Comparison of ENCODE assay signal across 27 cellular contexts in the genomic region with DNA sequence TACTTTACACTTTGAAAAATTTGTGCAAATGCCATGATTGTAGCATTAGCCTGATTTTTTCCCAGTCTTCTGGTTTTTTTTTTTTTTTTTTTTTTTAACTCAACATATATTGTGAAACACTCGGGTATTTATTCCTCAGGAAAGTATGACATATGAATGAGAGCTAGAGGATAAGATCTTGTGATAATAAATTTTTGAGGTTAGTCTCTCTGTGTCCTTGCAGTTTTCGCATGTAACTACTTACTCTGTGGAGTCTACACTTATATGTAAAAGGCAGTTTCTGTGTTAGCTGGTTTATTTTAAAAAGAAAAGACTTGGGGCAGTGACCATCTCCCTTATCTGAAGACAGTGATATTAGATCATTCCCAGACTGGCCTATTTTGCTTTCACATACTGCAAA.
"Had no signal": no experiment of that assay in that cellular context is flagged by ENCODE, and none has a peak within 500 bp of the region (broad histone marks: within the 10 kb centered on the region; RNA-seq: fewer than 3 reads in every experiment).

No MANE protein-coding gene starts in this region.

- H3K27ac ChIP-seq: dorsolateral prefrontal cortex, epithelial cell of prostate, gastrocnemius medialis, lower lobe of right lung, neutrophil, parathyroid adenoma, right atrium auricular region, spleen, testis, tibial artery had no signal

- H3K4me3 Mint-ChIP-seq: memory B cell; mesothelial cell of epicardium; naive B cell; natural killer cell treated with Interleukin-12 subunit alpha and Interleukin-12 subunit beta and Interleukin-15 and Interleukin-18, amount 100 ng/mL, for 72 hours; neural crest cell; stimulated activated memory B cell treated with anti-CD40 and anti-IgM and Interleukin-4, amounts not matched to agents 10 μg/mL and 1 μg/mL and 100 μg/mL, for 72 hours; type B pancreatic cell had no signal

- H3K4me1 Mint-ChIP-seq: memory B cell; naive B cell; neural crest cell; stimulated activated memory B cell treated with anti-CD40 and anti-IgM and Interleukin-4, amounts not matched to agents 10 μg/mL and 1 μg/mL and 100 μg/mL, for 72 hours had no signal

- H3K4me3 ChIP-seq: dorsolateral prefrontal cortex, gastrocnemius medialis, lower lobe of right lung, mucosa of descending colon, right atrium auricular region, spleen, testis, tibial artery had no signal

- H3K4me1 ChIP-seq: gastrocnemius medialis, lower lobe of right lung, parathyroid adenoma, right atrium auricular region, spleen, testis, tibial artery had no signal

- H3K9me3 ChIP-seq: gastrocnemius medialis, lower lobe of right lung, mucosa of descending colon, neutrophil, testis, tibial artery had no signal

- H3K27me3 ChIP-seq: dorsolateral prefrontal cortex, gastrocnemius medialis, neutrophil, right atrium auricular region, spleen, testis, tibial artery had no signal

- H3K27ac Mint-ChIP-seq: memory B cell; mesothelial cell of epicardium; naive B cell; natural killer cell treated with Interleukin-12 subunit alpha and Interleukin-12 subunit beta and Interleukin-15 and Interleukin-18, amount 100 ng/mL, for 72 hours; progenitor cell of endocrine pancreas; stimulated activated memory B cell treated with anti-CD40 and anti-IgM and Interleukin-4, amounts not matched to agents 10 μg/mL and 1 μg/mL and 100 μg/mL, for 72 hours; type B pancreatic cell had no signal

- H3K36me3 Mint-ChIP-seq: memory B cell; mesothelial cell of epicardium; naive B cell; natural killer cell treated with Interleukin-12 subunit alpha and Interleukin-12 subunit beta and Interleukin-15 and Interleukin-18, amount 100 ng/mL, for 72 hours; stimulated activated memory B cell treated with anti-CD40 and anti-IgM and Interleukin-4, amounts not matched to agents 10 μg/mL and 1 μg/mL and 100 μg/mL, for 72 hours; type B pancreatic cell had no signal

- H2AFZ ChIP-seq: parathyroid adenoma had no signal

- H3K9me3 Mint-ChIP-seq: neural crest cell; stimulated activated memory B cell treated with anti-CD40 and anti-IgM and Interleukin-4, amounts not matched to agents 10 μg/mL and 1 μg/mL and 100 μg/mL, for 72 hours had no signal

- H3K9ac ChIP-seq: parathyroid adenoma had no signal

- H3K36me3 ChIP-seq: gastrocnemius medialis, lower lobe of right lung, neutrophil, right atrium auricular region, spleen, tibial artery had no signal

- DNase-seq: cerebellar nuclear complex; dorsolateral prefrontal cortex; effector CD4-positive, alpha-beta T cell; foreskin fibroblast; gastrocnemius medialis; head of caudate nucleus; left ventricle myocardium superior; lower lobe of right lung; mucosa of descending colon; naive B cell; spleen; stimulated activated CD4-positive, alpha-beta T cell treated with anti-CD3 and anti-CD28 coated beads, Interleukin-4, amount 100 ng/mL, for 4 hours; stimulated activated naive CD8-positive, alpha-beta T cell treated with anti-CD3 and anti-CD28 coated beads, Interleukin-15, Interleukin-2, amounts not matched to agents 100 U/mL and 50 U/mL, for 24 hours; substantia nigra; testis; tibial artery had no signal

- H3K79me2 ChIP-seq: parathyroid adenoma had no signal

- H3K27me3 Mint-ChIP-seq: memory B cell; naive B cell; natural killer cell treated with Interleukin-12 subunit alpha and Interleukin-12 subunit beta and Interleukin-15 and Interleukin-18, amount 100 ng/mL, for 72 hours; progenitor cell of endocrine pancreas; stimulated activated memory B cell treated with anti-CD40 and anti-IgM and Interleukin-4, amounts not matched to agents 10 μg/mL and 1 μg/mL and 100 μg/mL, for 72 hours; type B pancreatic cell had no signal
